In genomic region chr14:50530794-50531193, GRCh38 we compare ENCODE assay signal across 8 cellular contexts. TPM values are rescaled to one million over a fixed set of nuclear protein-coding genes. Genes with fewer than 3 reads are reported as not detected.
DNase-seq lines count a peak whose midpoint lies in the region; ATAC-seq, FAIRE-seq and TF ChIP-seq lines count a peak whose summit lies in the region.

No MANE protein-coding gene starts in this region.

- H3K9me3 ChIP-seq in RWPE2 (ENCODE audit: severe bottlenecking) (no peaks in the 10 kb centered on the region), sigmoid colon (no peaks in the 10 kb centered on the region)

- intact Hi-C loops in sigmoid colon (cut with DNase I), result loop anchor here (5.0 to 10.0 kb wide), 3 partner anchors 298 to 676 kb away; partner anchors contain the start of genes NEMF, SOS2 and VCPKMT

- TF ChIP-seq EP300 in sigmoid colon (IDR thresholded peaks at IDR 0.05), result no peak

- no peak for TF ChIP-seq CTCF in RWPE2 (IDR thresholded peaks at IDR 0.05; ENCODE audit: poor library complexity, severe bottlenecking)
- TF ChIP-seq CTCF in sigmoid colon (IDR thresholded peaks at IDR 0.05), result no peak

- H3K27me3 ChIP-seq in RWPE2 (ENCODE audit: insufficient read depth, poor library complexity, severe bottlenecking) (no peaks in the 10 kb centered on the region), sigmoid colon (no peaks in the 10 kb centered on the region)

- H3K27ac ChIP-seq in RWPE2 (ENCODE audit: poor library complexity, severe bottlenecking) (peak overlapping the region; percentile 74), sigmoid colon (peak overlapping the region in 3 of 4 donors; percentile 96 to 98 (median 98))

- H3K4me3 ChIP-seq in RWPE2 (ENCODE audit: severe bottlenecking), result peak overlapping the region; percentile 95
- peak overlapping the region; percentile 62 to 98 (median 89) for H3K4me3 ChIP-seq in sigmoid colon

- peak; percentile 42 for FAIRE-seq in GM18507 (lab: Jason Lieb, UNC)

- DNase-seq in GM18507 (ENCODE audit: extremely low spot score, insufficient read length, low read depth) (no peak), RWPE2 (ENCODE audit: low spot score) (no peak), fibroblast of peridontal ligament (ENCODE audit: extremely low read depth) (peak; percentile 24), sigmoid colon (no peak), T-helper 9 cell (no peak), SIG-M5 (lab: John Stamatoyannopoulos, UW) (no peak), NCI-H1694 treated with DMSO at 0.1 percent for 48 hours (lab: John Stamatoyannopoulos, UW) (no peak)
- DNase-seq in activated naive CD4-positive, alpha-beta T cell treated with anti-CD3 and anti-CD28 coated beads, Interleukin-2, amount 50 U/mL, for 16 hours, result no peak

- no peak for TF ChIP-seq POLR2A in sigmoid colon (IDR thresholded peaks at IDR 0.05)

- ATAC-seq in RWPE2 (ENCODE audit: low read depth), result no peak

- H3K4me1 ChIP-seq in RWPE2 (ENCODE audit: insufficient read depth, poor library complexity, severe bottlenecking) (peaks cover 21% of the 10 kb centered on the region), sigmoid colon (peaks cover 0 to 56% (median 40%) of the 10 kb centered on the region in 4 donors)

- 12 to 41% methylated on average over 5 of the region's 5 CpGs for WGBS in sigmoid colon, 2 donors

- H3K36me3 ChIP-seq in RWPE2 (ENCODE audit: low read depth) (peaks cover 15% of the 10 kb centered on the region), sigmoid colon (no peaks in the 10 kb centered on the region)

RNA-seq across cellular contexts. Expression of gene MAP4K5, which starts 1.6 kb away (rescaled TPM):
- total RNA-seq in sigmoid colon, result 100 to 1,000 TPM; 144 to 314 (median 176) TPM
- polyA plus RNA-seq in sigmoid colon, result 10 to 100 TPM; 12.6 to 20.0 (median 19.0) TPM

RNA-seq across cellular contexts. Expression of gene ATL1, which starts 29.2 kb away (rescaled TPM):
- 10 to 100 TPM in 3 of 4 donors, 1 to 10 TPM in 1; 9.1 to 22.5 (median 11.3) TPM for total RNA-seq in sigmoid colon
- 1 to 10 TPM; 3.2 to 6.6 (median 6.5) TPM for polyA plus RNA-seq in sigmoid colon
